ENCODE assay signal across 21 cellular contexts in genomic region chr21:30567617-30568016, GRCh38. TPM values are rescaled to one million over a fixed set of nuclear protein-coding genes. Genes with fewer than 3 reads are reported as not detected.
A peak's percentile ranks its signal among the peaks of the same experiment; 100 is the strongest.
DNase-seq lines count a peak whose midpoint lies in the region; ATAC-seq and TF ChIP-seq lines count a peak whose summit lies in the region.
"Had no signal": no experiment of that assay in that cellular context is flagged by ENCODE, and none has a peak within 500 bp of the region (broad histone marks: within the 10 kb centered on the region; RNA-seq: fewer than 3 reads in every experiment).

No MANE protein-coding gene starts in this region.

- H3K4me3 ChIP-seq in LNCaP clone FGC (ENCODE audit: low read depth, low read length), result no peak overlapping the region
- H3K4me3 ChIP-seq in left ventricle myocardium inferior, result no peak overlapping the region
- no peak overlapping the region for H3K4me3 ChIP-seq in right atrium auricular region
- H3K4me3 ChIP-seq: A549; BLaER1 treated with 17β-estradiol and CSF1 and Interleukin-3, amounts not matched to agents 10 nM and 100 nM had no signal

- H3K27me3 ChIP-seq in left ventricle myocardium inferior (ENCODE audit: low read depth), result no peaks in the 10 kb centered on the region
- no peaks in the 10 kb centered on the region for H3K27me3 ChIP-seq in right atrium auricular region
- H3K27me3 ChIP-seq: BLaER1 treated with 17β-estradiol and CSF1 and Interleukin-3, amounts not matched to agents 10 nM and 100 nM had no signal

- H3K9me3 ChIP-seq in left ventricle myocardium inferior (replicated peaks) (no peaks in the 10 kb centered on the region), right atrium auricular region (no peaks in the 10 kb centered on the region)
- H3K9me3 ChIP-seq: A549; BLaER1 treated with 17β-estradiol and CSF1 and Interleukin-3, amounts not matched to agents 10 nM and 100 nM; Caco-2 had no signal

- peak overlapping the region; percentile 48 for H3K27ac ChIP-seq in left ventricle myocardium inferior (replicated peaks)
- peak overlapping the region; percentile 10 to 78 for H3K27ac ChIP-seq in right atrium auricular region
- H3K27ac ChIP-seq: 22Rv1; A549; BLaER1 treated with 17β-estradiol and CSF1 and Interleukin-3, amounts not matched to agents 10 nM and 100 nM; C4-2B had no signal

- TF ChIP-seq CTCF in LNCaP clone FGC (IDR thresholded peaks at IDR 0.05; ENCODE audit: control insufficient read depth, extremely low read depth, insufficient read depth), result no peak
- TF ChIP-seq CTCF in left ventricle myocardium inferior (IDR thresholded peaks at IDR 0.05; ENCODE audit: borderline replicate concordance), result no peak
- TF ChIP-seq CTCF in right atrium auricular region (IDR thresholded peaks at IDR 0.05), result no peak

- intact Hi-C loops in Right ventricle myocardium superior (cut with DNase I), result no loop called here
- intact Hi-C loops in Right ventricle myocardium inferior (cut with DNase I), result loop anchor here (5.0 kb wide), 1 partner anchor 85 kb away; the partner anchor contains the start of gene KRTAP19-1
- intact Hi-C loops in left ventricle myocardium inferior (cut with micrococcal nuclease), result no loop called here

- DNase-seq in Right ventricle myocardium superior (no peak), Right ventricle myocardium inferior (ENCODE audit: missing footprints) (no peak), LNCaP clone FGC (ENCODE audit: low read depth) (peak; percentile 52), left ventricle myocardium inferior (no peak), right atrium auricular region (ENCODE audit: low spot score) (no peak)
- DNase-seq in stimulated activated CD4-positive, alpha-beta T cell treated with anti-CD3 and anti-CD28 coated beads, Interleukin-15, amount 100 ng/mL, for 24 hours, result no peak
- DNase-seq: AML-193; Caco-2; Calu3; CD4-positive, alpha-beta T cell; CD8-positive, alpha-beta T cell; DMS79 treated with DMSO at 0.1 percent for 48 hours; GF-D8 had no signal

- H3K4me1 ChIP-seq in left ventricle myocardium inferior (no peaks in the 10 kb centered on the region), right atrium auricular region (peaks cover 0 to 9% of the 10 kb centered on the region in 2 donors)
- H3K4me1 ChIP-seq: A549; BLaER1 treated with 17β-estradiol and CSF1 and Interleukin-3, amounts not matched to agents 10 nM and 100 nM; Caco-2 had no signal

- ATAC-seq in Right ventricle myocardium superior (ENCODE audit: poor library complexity), result peak; percentile 76
- ATAC-seq in Right ventricle myocardium inferior, result no peak
- no peak for ATAC-seq in GM19452 (IDR thresholded peaks at IDR 0.05; ENCODE audit: unreplicated experiment)
- ATAC-seq in HG03342 (IDR thresholded peaks at IDR 0.05; ENCODE audit: unreplicated experiment), result no peak
- ATAC-seq: A549; CD8-positive, alpha-beta T cell had no signal

- H3K36me3 ChIP-seq in left ventricle myocardium inferior (no peaks in the 10 kb centered on the region), right atrium auricular region (no peaks in the 10 kb centered on the region)
- H3K36me3 ChIP-seq: BLaER1 treated with 17β-estradiol and CSF1 and Interleukin-3, amounts not matched to agents 10 nM and 100 nM had no signal

RNA-seq across cellular contexts. Expression of gene KRTAP19-7, which starts 6.5 kb away (rescaled TPM):
- total RNA-seq in Right ventricle myocardium superior, result not detected
- not detected for total RNA-seq in Right ventricle myocardium inferior
- not detected for total RNA-seq in left ventricle myocardium inferior
- total RNA-seq in right atrium auricular region, result not detected
- total RNA-seq: A172; B cell; Caco-2; Calu3; CD4-positive, alpha-beta T cell; CD8-positive, alpha-beta T cell had no signal

RNA-seq across cellular contexts. Expression of gene KRTAP22-2, which starts 22.6 kb away (rescaled TPM):
- total RNA-seq in Right ventricle myocardium superior (not detected), Right ventricle myocardium inferior (not detected), left ventricle myocardium inferior (not detected), right atrium auricular region (not detected)
- total RNA-seq: A172; B cell; Caco-2; Calu3; CD4-positive, alpha-beta T cell; CD8-positive, alpha-beta T cell had no signal

RNA-seq across cellular contexts. Expression of gene KRTAP6-3, which starts 24.6 kb away (rescaled TPM):
- not detected for total RNA-seq in Right ventricle myocardium superior
- total RNA-seq in Right ventricle myocardium inferior, result not detected
- total RNA-seq in left ventricle myocardium inferior, result not detected
- total RNA-seq in right atrium auricular region, result not detected
- total RNA-seq: A172; B cell; Caco-2; Calu3; CD4-positive, alpha-beta T cell; CD8-positive, alpha-beta T cell had no signal

RNA-seq across cellular contexts. Expression of gene KRTAP19-6, which starts 26.0 kb away (rescaled TPM):
- total RNA-seq in Right ventricle myocardium superior, result not detected
- total RNA-seq in Right ventricle myocardium inferior, result not detected
- total RNA-seq in left ventricle myocardium inferior, result not detected
- not detected for total RNA-seq in right atrium auricular region
- total RNA-seq: A172; B cell; Caco-2; Calu3; CD4-positive, alpha-beta T cell; CD8-positive, alpha-beta T cell had no signal

RNA-seq across cellular contexts. Expression of gene KRTAP6-2, which starts 31.1 kb away (rescaled TPM):
- total RNA-seq in Right ventricle myocardium superior (not detected), Right ventricle myocardium inferior (not detected), left ventricle myocardium inferior (not detected), right atrium auricular region (not detected)
- total RNA-seq: A172; B cell; Caco-2; Calu3; CD4-positive, alpha-beta T cell; CD8-positive, alpha-beta T cell had no signal
